ENCODE assay signal across 8 cellular contexts in the genomic region with DNA sequence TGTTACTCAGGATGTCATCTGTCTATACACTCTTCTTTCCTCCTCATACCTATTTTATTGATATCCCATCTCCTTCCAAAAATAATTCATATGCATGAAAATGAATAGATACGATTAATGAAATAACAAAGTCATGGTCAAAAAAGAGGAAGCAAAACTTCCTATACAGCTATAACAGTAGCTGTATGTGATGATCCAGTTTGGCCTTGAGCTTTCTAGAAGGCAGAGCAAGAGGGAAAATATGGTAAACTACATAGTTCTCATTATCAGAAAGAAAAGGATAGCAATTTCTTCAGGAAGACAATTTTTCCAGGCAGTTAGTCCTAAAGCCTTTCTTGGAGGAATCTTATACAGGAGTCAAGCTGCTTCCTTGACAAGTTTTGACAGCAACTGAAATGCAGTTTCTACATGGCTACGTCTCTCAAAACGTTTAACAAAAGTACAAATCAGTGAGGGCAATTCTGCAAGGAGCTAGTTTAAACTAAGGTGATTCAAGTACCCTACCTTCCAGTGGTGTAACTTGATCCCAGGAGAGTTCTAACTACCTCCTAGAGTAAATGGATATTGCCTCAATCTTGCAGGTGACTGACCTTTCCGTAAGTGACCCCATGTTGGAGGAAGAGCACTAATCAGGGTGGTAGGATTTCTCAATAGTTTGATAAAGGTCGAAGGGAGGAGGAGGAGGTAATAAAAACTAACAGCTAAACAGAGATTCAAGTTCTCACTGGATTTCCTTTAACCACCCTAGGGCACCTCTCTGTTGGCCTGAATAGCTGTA. TPM values are rescaled to one million over a fixed set of nuclear protein-coding genes. Genes with fewer than 3 reads are reported as not detected.
DNase-seq lines count a peak whose midpoint lies in the region; ATAC-seq, FAIRE-seq and TF ChIP-seq lines count a peak whose summit lies in the region.

No MANE protein-coding gene starts in this region.

- in situ Hi-C loops in HepG2 (cut with HindIII; ENCODE audit: extremely low pct_ligation_motif_present, low pct_unique_long_range_greater_than_20kb) = no loop called here

- POLR2A ChIA-PET in AG04449 (lab: Yijun Ruan, JAX) = interaction anchor here (1.2 to 1.3 kb wide), 2 partner anchors 9 to 27 kb away, joined by 3 to 6 read pairs; no protein-coding TSS in a partner anchor
- POLR2A ChIA-PET in activated CD8-positive, alpha-beta T cell treated with anti-CD3 and anti-CD28 coated beads for 36 hours (lab: Charles Lee) = interaction anchor here (0.6 to 6.0 kb wide), 14 partner anchors 8 to 127 kb away, joined by 3 to 58 read pairs (median 4); partner anchors contain the start of genes ALDOC, BLTP2, RPL23A and SDF2
- POLR2A ChIA-PET in HepG2 (lab: Yijun Ruan, JAX) = no interaction called here

- TF ChIP-seq CTCF in AG04449 (IDR thresholded peaks at IDR 0.05; ENCODE audit: insufficient read depth, low read length, missing control alignments) (no peak), HFF-Myc (IDR thresholded peaks at IDR 0.05; ENCODE audit: low read depth, low read length, missing control alignments) (no peak), HepG2 (CRISPR knock-in tag; IDR thresholded peaks at IDR 0.05) (no peak), gastroesophageal sphincter (IDR thresholded peaks at IDR 0.05) (no peak), ovary (IDR thresholded peaks at IDR 0.05) (no peak)
- TF ChIP-seq CTCF in activated CD8-positive, alpha-beta T cell treated with anti-CD3 and anti-CD28 coated beads for 36 hours (IDR thresholded peaks at IDR 0.05) = no peak

- peaks cover 17% of the 10 kb centered on the region for H3K4me1 Mint-ChIP-seq in activated CD8-positive, alpha-beta T cell treated with anti-CD3 and anti-CD28 coated beads for 36 hours (ENCODE audit: low read depth)

- no peak for TF ChIP-seq RAD21 in HepG2 (CRISPR knock-in tag; IDR thresholded peaks at IDR 0.05)

- H3K9ac ChIP-seq in HepG2 (ENCODE audit: insufficient read depth, low read depth, low read length) = peak overlapping the region; percentile 88

- no peaks in the 10 kb centered on the region for H3K27me3 Mint-ChIP-seq in activated CD8-positive, alpha-beta T cell treated with anti-CD3 and anti-CD28 coated beads for 36 hours

- peak overlapping the region; percentile 88 for H3K4me3 Mint-ChIP-seq in activated CD8-positive, alpha-beta T cell treated with anti-CD3 and anti-CD28 coated beads for 36 hours

- H3K27ac ChIP-seq in HepG2 (ENCODE audit: extremely low read length, insufficient read depth, low read length) (peak overlapping the region; percentile 80), gastroesophageal sphincter (no peak overlapping the region), ovary (no peak overlapping the region)

- 32% methylated on average over 5 of the region's 5 CpGs for WGBS in HepG2 (ENCODE audit: low lambda C conversion rate)
- 24 to 25% methylated on average over 4 to 5 of the region's 5 CpGs for WGBS in gastroesophageal sphincter (ENCODE audit: low coverage in 1 of 2), 2 donors
- WGBS in ovary, 3 donors = 31 to 39% (median 38%) methylated on average over 5 of the region's 5 CpGs

- H3K9me3 ChIP-seq in HepG2 (ENCODE audit: low read length) = no peaks in the 10 kb centered on the region
- H3K9me3 ChIP-seq in gastroesophageal sphincter = no peaks in the 10 kb centered on the region
- H3K9me3 ChIP-seq in ovary = no peaks in the 10 kb centered on the region

- H3K4me3 ChIP-seq in AG04449 (ENCODE audit: low read depth, low read length) = peak overlapping the region; percentile 83
- H3K4me3 ChIP-seq in HFF-Myc (replicated peaks; ENCODE audit: low read depth, low read length) = peak overlapping the region; percentile 64
- peak overlapping the region; percentile 87 to 95 (median 95) for H3K4me3 ChIP-seq in HepG2 (replicated peaks in 1 of 3; ENCODE audit: insufficient read depth in 1 of 3, low read depth in 2 of 3, low read length in 3 of 3)
- peak overlapping the region in 1 of 2 donors; percentile 66 for H3K4me3 ChIP-seq in gastroesophageal sphincter
- no peak overlapping the region for H3K4me3 ChIP-seq in ovary

- peak overlapping the region; percentile 91 for H3K27ac Mint-ChIP-seq in activated CD8-positive, alpha-beta T cell treated with anti-CD3 and anti-CD28 coated beads for 36 hours

- CTCF ChIA-PET in AG04449 (lab: Yijun Ruan, JAX) (interaction anchor here (1.0 to 2.3 kb wide), 2 partner anchors 8 to 103 kb away, joined by 3 to 9 read pairs; no protein-coding TSS in a partner anchor), HepG2 (lab: Yijun Ruan, JAX; ENCODE audit: low intra/inter-chr PET ratio, low total read pairs) (no interaction called here)
- CTCF ChIA-PET in activated CD8-positive, alpha-beta T cell treated with anti-CD3 and anti-CD28 coated beads for 36 hours (lab: Charles Lee) = interaction anchor here (1.0 to 2.7 kb wide), 7 partner anchors 15 to 49 kb away, joined by 3 to 7 read pairs (median 4); partner anchors contain the start of gene ALDOC

- peaks cover 14% of the 10 kb centered on the region for H3K79me2 ChIP-seq in HepG2 (ENCODE audit: insufficient read depth, low read length)

- BruUV-seq in HepG2 (replicated peaks; lab: Mats Ljungman, UMichigan) = no TSS peak

- TF ChIP-seq POLR2A in HepG2 (IDR thresholded peaks at IDR 0.05; ENCODE audit: insufficient read depth in 1 of 2, low read depth in 2 of 2, low read length in 2 of 2) (no peak), gastroesophageal sphincter (IDR thresholded peaks at IDR 0.05) (no peak), ovary (IDR thresholded peaks at IDR 0.05) (no peak)

- H3K36me3 Mint-ChIP-seq in activated CD8-positive, alpha-beta T cell treated with anti-CD3 and anti-CD28 coated beads for 36 hours (ENCODE audit: low read depth) = peaks cover 25% of the 10 kb centered on the region

- ATAC-seq in activated CD8-positive, alpha-beta T cell treated with anti-CD3 and anti-CD28 coated beads for 36 hours = no peak
- ATAC-seq in HepG2 (no peak), HG03039 (IDR thresholded peaks at IDR 0.05; ENCODE audit: unreplicated experiment) (no peak), gastroesophageal sphincter (no peak)

- FAIRE-seq in HepG2 (lab: Jason Lieb, UNC) = no peak

- DNase-seq in AG04449 (ENCODE audit: low read depth, low spot score) (no peak), HFF-Myc (ENCODE audit: extremely low read depth, low read depth) (no peak), HepG2 (ENCODE audit: low spot score) (peak; percentile 17), ovary (no peak), midbrain (lab: John Stamatoyannopoulos, UW) (no peak)
- no peak for DNase-seq in activated CD8-positive, alpha-beta T cell treated with anti-CD3 and anti-CD28 coated beads for 36 hours

- H3K9me3 Mint-ChIP-seq in activated CD8-positive, alpha-beta T cell treated with anti-CD3 and anti-CD28 coated beads for 36 hours = no peaks in the 10 kb centered on the region

- H2AFZ ChIP-seq in HepG2 (ENCODE audit: low read length) = no peak overlapping the region

- H3K4me1 ChIP-seq in HepG2 (ENCODE audit: insufficient read depth, low read length) (peaks cover 17% of the 10 kb centered on the region), gastroesophageal sphincter (peaks cover 0 to 18% (median 5%) of the 10 kb centered on the region in 3 donors), ovary (ENCODE audit: insufficient read depth) (peaks cover 2% of the 10 kb centered on the region)

- peaks cover 0 to 4% of the 10 kb centered on the region in 2 experiments; a peak in 2 of 5 replicates for H3K36me3 ChIP-seq in HepG2 (replicated peaks in 1 of 2; ENCODE audit: control insufficient read depth in 1 of 2, insufficient read depth in 2 of 2, low read length in 2 of 2)
- no peaks in the 10 kb centered on the region for H3K36me3 ChIP-seq in gastroesophageal sphincter
- no peaks in the 10 kb centered on the region for H3K36me3 ChIP-seq in ovary

- peak overlapping the region; percentile 98 for H3K4me2 ChIP-seq in HepG2 (ENCODE audit: low read depth, low read length)

- TF ChIP-seq EP300 in HepG2 (IDR thresholded peaks at IDR 0.05; ENCODE audit: low read depth in 2 of 2, low read length in 2 of 2) (no peak), HepG2 (CRISPR knock-in tag; IDR thresholded peaks at IDR 0.05; ENCODE audit: borderline replicate concordance) (no peak), gastroesophageal sphincter (IDR thresholded peaks at IDR 0.05) (no peak), ovary (IDR thresholded peaks at IDR 0.05) (no peak)

- no peaks in the 10 kb centered on the region; a peak in 1 of 5 replicates for H3K27me3 ChIP-seq in HepG2 (ENCODE audit: control insufficient read depth in 1 of 2, insufficient read depth in 2 of 2, low read length in 2 of 2)
- no peaks in the 10 kb centered on the region for H3K27me3 ChIP-seq in gastroesophageal sphincter
- no peaks in the 10 kb centered on the region for H3K27me3 ChIP-seq in ovary

- no peaks in the 10 kb centered on the region for H4K20me1 ChIP-seq in HepG2 (ENCODE audit: insufficient read depth, low read length)

- intact Hi-C loops in activated CD8-positive, alpha-beta T cell treated with anti-CD3 and anti-CD28 coated beads for 36 hours (cut with micrococcal nuclease) = no loop called here
- intact Hi-C loops in HepG2 (cut with micrococcal nuclease; ENCODE audit: unreplicated experiment) = no loop called here
- intact Hi-C loops in ovary (cut with DNase I) = no loop called here

RNA-seq across cellular contexts. Expression of gene SPAG5, which starts 1.0 kb away (rescaled TPM):
- total RNA-seq in activated CD8-positive, alpha-beta T cell treated with anti-CD3 and anti-CD28 coated beads for 36 hours = 100 to 1,000 TPM; 140 to 141 TPM
- total RNA-seq in HepG2 (2016; rRNA removed; fragmentation: Illumina TruSeq; extraction: Trizol) (98.0 and 105 TPM in 2 replicates), gastroesophageal sphincter (1 to 10 TPM; 1.4 to 4.9 (median 2.6) TPM), ovary (1 to 10 TPM; 2.1 to 5.0 (median 3.3) TPM)
- 14.6 and 16.2 TPM in 2 replicates for total RNA-seq in HepG2 (2016; cell fraction: cytosol; rRNA removed; fragmentation: Illumina TruSeq; extraction: Trizol; ENCODE audit: low read depth)
- total RNA-seq in HepG2 (2016; cell fraction: insoluble cytoplasmic fraction; rRNA removed; fragmentation: Illumina TruSeq; extraction: Trizol) = 98.5 and 112 TPM in 2 replicates
- 35.4 and 39.1 TPM in 2 replicates for total RNA-seq in HepG2 (2016; cell fraction: membrane; rRNA removed; fragmentation: Illumina TruSeq; extraction: Trizol)
- total RNA-seq in HepG2 (2016; cell fraction: nucleus; rRNA removed; fragmentation: Illumina TruSeq; extraction: Trizol) = 89.1 and 95.8 TPM in 2 replicates
- polyA plus RNA-seq in HepG2 (2011; rRNA removed) (28.2 and 41.4 TPM in 2 replicates), ovary (1 to 10 TPM; 2.9 to 3.8 TPM)
- 22.7 and 32.5 TPM in 2 replicates for polyA plus RNA-seq in HepG2 (2011; cell fraction: cytosol; rRNA removed)
- polyA plus RNA-seq in HepG2 (2011; cell fraction: nucleus; rRNA removed) = 69.4 and 110 TPM in 2 replicates
- polyA plus RNA-seq in HepG2 (2012) = 16.1 and 27.4 TPM in 2 replicates
- 9.9 and 10.2 TPM in 2 replicates for polyA plus RNA-seq in HepG2 (2016; cell fraction: cytosol; fragmentation: Illumina TruSeq; extraction: Trizol; ENCODE audit: low read depth)
- polyA plus RNA-seq in HepG2 (2016; cell fraction: insoluble cytoplasmic fraction; fragmentation: Illumina TruSeq; extraction: Trizol; ENCODE audit: low read depth) = 92.8 and 96.1 TPM in 2 replicates
- 20.0 and 23.8 TPM in 2 replicates for polyA plus RNA-seq in HepG2 (2016; cell fraction: membrane; fragmentation: Illumina TruSeq; extraction: Trizol; ENCODE audit: low read depth)
- 145 and 148 TPM in 2 replicates for polyA plus RNA-seq in HepG2 (2016; cell fraction: nucleus; fragmentation: Illumina TruSeq; extraction: Trizol; ENCODE audit: insufficient read depth, low read depth)
- 67.2 and 287 TPM in 2 replicates for polyA minus RNA-seq in HepG2 (2011; rRNA and poly(A)+ RNA removed; ENCODE audit: low replicate concordance)
- 18.6 and 22.3 TPM in 2 replicates for polyA minus RNA-seq in HepG2 (2011; cell fraction: cytosol; rRNA and poly(A)+ RNA removed)
- 59.9 and 64.0 TPM in 2 replicates for polyA minus RNA-seq in HepG2 (2011; cell fraction: nucleus; rRNA and poly(A)+ RNA removed)

RNA-seq across cellular contexts. Expression of gene RSKR, which starts 16.2 kb away (rescaled TPM):
- total RNA-seq in activated CD8-positive, alpha-beta T cell treated with anti-CD3 and anti-CD28 coated beads for 36 hours = 10 to 100 TPM; 22.5 to 24.9 TPM
- total RNA-seq in HepG2 (2016; rRNA removed; fragmentation: Illumina TruSeq; extraction: Trizol) (1.9 and 5.0 TPM in 2 replicates), gastroesophageal sphincter (1 to 10 TPM in 3 of 4 donors, under 1 TPM in 1; 0.59 to 8.1 (median 3.1) TPM), ovary (10 to 100 TPM in 3 of 7 donors, 1 to 10 TPM in 4; 3.6 to 16.2 (median 7.9) TPM)
- 0.62 and 1.0 TPM in 2 replicates for total RNA-seq in HepG2 (2016; cell fraction: cytosol; rRNA removed; fragmentation: Illumina TruSeq; extraction: Trizol; ENCODE audit: low read depth)
- total RNA-seq in HepG2 (2016; cell fraction: insoluble cytoplasmic fraction; rRNA removed; fragmentation: Illumina TruSeq; extraction: Trizol) = 0.83 and 5.2 TPM in 2 replicates
- total RNA-seq in HepG2 (2016; cell fraction: membrane; rRNA removed; fragmentation: Illumina TruSeq; extraction: Trizol) = 0.48 and 0.93 TPM in 2 replicates
- 12.3 and 13.9 TPM in 2 replicates for total RNA-seq in HepG2 (2016; cell fraction: nucleus; rRNA removed; fragmentation: Illumina TruSeq; extraction: Trizol)
- polyA plus RNA-seq in HepG2 (2011; rRNA removed) (8.6 and 10.4 TPM in 2 replicates), ovary (1 to 10 TPM; 4.1 to 8.7 TPM)
- 1.6 TPM in 2 replicates for polyA plus RNA-seq in HepG2 (2011; cell fraction: cytosol; rRNA removed)
- polyA plus RNA-seq in HepG2 (2011; cell fraction: nucleus; rRNA removed) = 39.0 and 41.5 TPM in 2 replicates
- 3.7 and 5.6 TPM in 2 replicates for polyA plus RNA-seq in HepG2 (2012)
- polyA plus RNA-seq in HepG2 (2016; cell fraction: cytosol; fragmentation: Illumina TruSeq; extraction: Trizol; ENCODE audit: low read depth) = 0.03 TPM in 1 of 2 replicates, not detected in the other
- 0.70 and 1.3 TPM in 2 replicates for polyA plus RNA-seq in HepG2 (2016; cell fraction: insoluble cytoplasmic fraction; fragmentation: Illumina TruSeq; extraction: Trizol; ENCODE audit: low read depth)
- polyA plus RNA-seq in HepG2 (2016; cell fraction: membrane; fragmentation: Illumina TruSeq; extraction: Trizol; ENCODE audit: low read depth) = 0.22 and 0.43 TPM in 2 replicates
- 33.1 and 34.5 TPM in 2 replicates for polyA plus RNA-seq in HepG2 (2016; cell fraction: nucleus; fragmentation: Illumina TruSeq; extraction: Trizol; ENCODE audit: insufficient read depth, low read depth)
- 12.9 and 33.2 TPM in 2 replicates for polyA minus RNA-seq in HepG2 (2011; rRNA and poly(A)+ RNA removed; ENCODE audit: low replicate concordance)
- 1.1 and 2.8 TPM in 2 replicates for polyA minus RNA-seq in HepG2 (2011; cell fraction: cytosol; rRNA and poly(A)+ RNA removed)
- 27.9 and 31.6 TPM in 2 replicates for polyA minus RNA-seq in HepG2 (2011; cell fraction: nucleus; rRNA and poly(A)+ RNA removed)

RNA-seq across cellular contexts. Expression of gene ALDOC, which starts 21.1 kb away (rescaled TPM):
- 100 to 1,000 TPM; 142 to 146 TPM for total RNA-seq in activated CD8-positive, alpha-beta T cell treated with anti-CD3 and anti-CD28 coated beads for 36 hours
- total RNA-seq in HepG2 (2016; rRNA removed; fragmentation: Illumina TruSeq; extraction: Trizol) = 15.4 and 16.9 TPM in 2 replicates
- total RNA-seq in HepG2 (2016; cell fraction: cytosol; rRNA removed; fragmentation: Illumina TruSeq; extraction: Trizol; ENCODE audit: low read depth) = 1.9 and 2.3 TPM in 2 replicates
- 14.8 and 19.1 TPM in 2 replicates for total RNA-seq in HepG2 (2016; cell fraction: insoluble cytoplasmic fraction; rRNA removed; fragmentation: Illumina TruSeq; extraction: Trizol)
- total RNA-seq in HepG2 (2016; cell fraction: membrane; rRNA removed; fragmentation: Illumina TruSeq; extraction: Trizol) = 3.6 and 4.1 TPM in 2 replicates
- 5.5 and 6.5 TPM in 2 replicates for total RNA-seq in HepG2 (2016; cell fraction: nucleus; rRNA removed; fragmentation: Illumina TruSeq; extraction: Trizol)
- 60.9 and 86.5 TPM in 2 replicates for polyA plus RNA-seq in HepG2 (2011; rRNA removed)
- 88.3 and 89.2 TPM in 2 replicates for polyA plus RNA-seq in HepG2 (2011; cell fraction: cytosol; rRNA removed)
- 58.5 and 80.1 TPM in 2 replicates for polyA plus RNA-seq in HepG2 (2011; cell fraction: nucleus; rRNA removed)
- 60.0 and 69.4 TPM in 2 replicates for polyA plus RNA-seq in HepG2 (2012)
- 2.0 and 2.3 TPM in 2 replicates for polyA plus RNA-seq in HepG2 (2016; cell fraction: cytosol; fragmentation: Illumina TruSeq; extraction: Trizol; ENCODE audit: low read depth)
- 19.5 and 24.0 TPM in 2 replicates for polyA plus RNA-seq in HepG2 (2016; cell fraction: insoluble cytoplasmic fraction; fragmentation: Illumina TruSeq; extraction: Trizol; ENCODE audit: low read depth)
- polyA plus RNA-seq in HepG2 (2016; cell fraction: membrane; fragmentation: Illumina TruSeq; extraction: Trizol; ENCODE audit: low read depth) = 2.4 and 2.9 TPM in 2 replicates
- polyA plus RNA-seq in HepG2 (2016; cell fraction: nucleus; fragmentation: Illumina TruSeq; extraction: Trizol; ENCODE audit: insufficient read depth, low read depth) = 7.6 and 8.5 TPM in 2 replicates
- polyA minus RNA-seq in HepG2 (2011; rRNA and poly(A)+ RNA removed; ENCODE audit: low replicate concordance) = 18.8 and 112 TPM in 2 replicates
- polyA minus RNA-seq in HepG2 (2011; cell fraction: cytosol; rRNA and poly(A)+ RNA removed) = 37.7 and 51.5 TPM in 2 replicates
- 11.8 and 17.7 TPM in 2 replicates for polyA minus RNA-seq in HepG2 (2011; cell fraction: nucleus; rRNA and poly(A)+ RNA removed)
- total RNA-seq in gastroesophageal sphincter = 10 to 100 TPM; 29.1 to 46.5 (median 37.7) TPM
- 10 to 100 TPM; 17.1 to 71.5 (median 28.4) TPM for total RNA-seq in ovary
- polyA plus RNA-seq in ovary = 10 to 100 TPM; 25.4 to 39.1 TPM

RNA-seq across cellular contexts. Expression of gene PIGS, which starts 26.5 kb away (rescaled TPM):
- 10 to 100 TPM; 33.8 to 36.9 TPM for total RNA-seq in activated CD8-positive, alpha-beta T cell treated with anti-CD3 and anti-CD28 coated beads for 36 hours
- 26.6 and 42.6 TPM in 2 replicates for total RNA-seq in HepG2 (2016; rRNA removed; fragmentation: Illumina TruSeq; extraction: Trizol)
- total RNA-seq in HepG2 (2016; cell fraction: cytosol; rRNA removed; fragmentation: Illumina TruSeq; extraction: Trizol; ENCODE audit: low read depth) = 13.9 and 14.3 TPM in 2 replicates
- total RNA-seq in HepG2 (2016; cell fraction: insoluble cytoplasmic fraction; rRNA removed; fragmentation: Illumina TruSeq; extraction: Trizol) = 23.4 and 47.4 TPM in 2 replicates
- total RNA-seq in HepG2 (2016; cell fraction: membrane; rRNA removed; fragmentation: Illumina TruSeq; extraction: Trizol) = 32.6 and 37.9 TPM in 2 replicates
- 34.6 and 36.1 TPM in 2 replicates for total RNA-seq in HepG2 (2016; cell fraction: nucleus; rRNA removed; fragmentation: Illumina TruSeq; extraction: Trizol)
- polyA plus RNA-seq in HepG2 (2011; rRNA removed) = 23.5 and 31.7 TPM in 2 replicates
- polyA plus RNA-seq in HepG2 (2011; cell fraction: cytosol; rRNA removed) = 29.9 and 34.2 TPM in 2 replicates
- polyA plus RNA-seq in HepG2 (2011; cell fraction: nucleus; rRNA removed) = 62.5 and 62.8 TPM in 2 replicates
- polyA plus RNA-seq in HepG2 (2012) = 58.2 and 68.5 TPM in 2 replicates
- polyA plus RNA-seq in HepG2 (2016; cell fraction: cytosol; fragmentation: Illumina TruSeq; extraction: Trizol; ENCODE audit: low read depth) = 17.4 and 20.1 TPM in 2 replicates
- 27.8 and 30.3 TPM in 2 replicates for polyA plus RNA-seq in HepG2 (2016; cell fraction: insoluble cytoplasmic fraction; fragmentation: Illumina TruSeq; extraction: Trizol; ENCODE audit: low read depth)
- polyA plus RNA-seq in HepG2 (2016; cell fraction: membrane; fragmentation: Illumina TruSeq; extraction: Trizol; ENCODE audit: low read depth) = 34.6 and 35.4 TPM in 2 replicates
- 62.4 and 64.1 TPM in 2 replicates for polyA plus RNA-seq in HepG2 (2016; cell fraction: nucleus; fragmentation: Illumina TruSeq; extraction: Trizol; ENCODE audit: insufficient read depth, low read depth)
- polyA minus RNA-seq in HepG2 (2011; rRNA and poly(A)+ RNA removed; ENCODE audit: low replicate concordance) = 43.4 and 53.5 TPM in 2 replicates
- 22.6 and 26.6 TPM in 2 replicates for polyA minus RNA-seq in HepG2 (2011; cell fraction: cytosol; rRNA and poly(A)+ RNA removed)
- 19.8 and 27.0 TPM in 2 replicates for polyA minus RNA-seq in HepG2 (2011; cell fraction: nucleus; rRNA and poly(A)+ RNA removed)
- 10 to 100 TPM; 40.8 to 90.4 (median 64.5) TPM for total RNA-seq in gastroesophageal sphincter
- total RNA-seq in ovary = 10 to 100 TPM; 16.1 to 42.2 (median 33.5) TPM
- polyA plus RNA-seq in ovary = 10 to 100 TPM; 26.6 to 64.8 TPM

RNA-seq across cellular contexts. Expression of gene UNC119, which starts 45.4 kb away (rescaled TPM):
- total RNA-seq in activated CD8-positive, alpha-beta T cell treated with anti-CD3 and anti-CD28 coated beads for 36 hours = 10 to 100 TPM; 43.6 to 44.8 TPM
- total RNA-seq in HepG2 (2016; rRNA removed; fragmentation: Illumina TruSeq; extraction: Trizol) (7.8 and 10.4 TPM in 2 replicates), gastroesophageal sphincter (10 to 100 TPM; 17.5 to 28.7 (median 20.3) TPM), ovary (10 to 100 TPM; 14.4 to 27.3 (median 19.5) TPM)
- total RNA-seq in HepG2 (2016; cell fraction: cytosol; rRNA removed; fragmentation: Illumina TruSeq; extraction: Trizol; ENCODE audit: low read depth) = 5.0 and 5.9 TPM in 2 replicates
- total RNA-seq in HepG2 (2016; cell fraction: insoluble cytoplasmic fraction; rRNA removed; fragmentation: Illumina TruSeq; extraction: Trizol) = 8.0 and 10.9 TPM in 2 replicates
- 7.4 and 9.1 TPM in 2 replicates for total RNA-seq in HepG2 (2016; cell fraction: membrane; rRNA removed; fragmentation: Illumina TruSeq; extraction: Trizol)
- total RNA-seq in HepG2 (2016; cell fraction: nucleus; rRNA removed; fragmentation: Illumina TruSeq; extraction: Trizol) = 9.3 and 10.1 TPM in 2 replicates
- polyA plus RNA-seq in HepG2 (2011; rRNA removed) (57.6 and 63.1 TPM in 2 replicates), ovary (10 to 100 TPM; 18.6 to 19.3 TPM)
- 25.1 and 34.9 TPM in 2 replicates for polyA plus RNA-seq in HepG2 (2011; cell fraction: cytosol; rRNA removed)
- 72.7 and 85.1 TPM in 2 replicates for polyA plus RNA-seq in HepG2 (2011; cell fraction: nucleus; rRNA removed)
- polyA plus RNA-seq in HepG2 (2012) = 7.3 and 9.0 TPM in 2 replicates
- polyA plus RNA-seq in HepG2 (2016; cell fraction: cytosol; fragmentation: Illumina TruSeq; extraction: Trizol; ENCODE audit: low read depth) = 6.0 and 6.7 TPM in 2 replicates
- 12.0 and 13.5 TPM in 2 replicates for polyA plus RNA-seq in HepG2 (2016; cell fraction: insoluble cytoplasmic fraction; fragmentation: Illumina TruSeq; extraction: Trizol; ENCODE audit: low read depth)
- 9.2 and 10.9 TPM in 2 replicates for polyA plus RNA-seq in HepG2 (2016; cell fraction: membrane; fragmentation: Illumina TruSeq; extraction: Trizol; ENCODE audit: low read depth)
- 18.0 and 19.4 TPM in 2 replicates for polyA plus RNA-seq in HepG2 (2016; cell fraction: nucleus; fragmentation: Illumina TruSeq; extraction: Trizol; ENCODE audit: insufficient read depth, low read depth)
- polyA minus RNA-seq in HepG2 (2011; rRNA and poly(A)+ RNA removed; ENCODE audit: low replicate concordance) = 33.6 and 62.8 TPM in 2 replicates
- 6.5 and 12.7 TPM in 2 replicates for polyA minus RNA-seq in HepG2 (2011; cell fraction: cytosol; rRNA and poly(A)+ RNA removed)
- polyA minus RNA-seq in HepG2 (2011; cell fraction: nucleus; rRNA and poly(A)+ RNA removed) = 30.0 and 33.3 TPM in 2 replicates
